In genomic region chr19:50361290-50362029, GRCh38 we compare ENCODE assay signal across 15 cellular contexts. TPM values are rescaled to one million over a fixed set of nuclear protein-coding genes. Genes with fewer than 3 reads are reported as not detected.
DNase-seq lines count a peak whose midpoint lies in the region; ATAC-seq and TF ChIP-seq lines count a peak whose summit lies in the region.
"Had no signal": no experiment of that assay in that cellular context is flagged by ENCODE, and none has a peak within 500 bp of the region (broad histone marks: within the 10 kb centered on the region; RNA-seq: fewer than 3 reads in every experiment).

No MANE protein-coding gene starts in this region.

- no peak overlapping the region for H3K4me2 ChIP-seq in MM.1S (ENCODE audit: low read depth, low read length)

- H3K9me3 Mint-ChIP-seq in activated naive CD8-positive, alpha-beta T cell treated with anti-CD3 and anti-CD28 coated beads for 36 hours, result peaks cover 14% of the 10 kb centered on the region
- H3K9me3 Mint-ChIP-seq in stimulated activated naive CD8-positive, alpha-beta T cell treated with anti-CD3 and anti-CD28 coated beads, Interleukin-15, amount 100 ng/mL, for 72 hours, result peaks cover 0 to 20% of the 10 kb centered on the region in 2 donors
- no peaks in the 10 kb centered on the region for H3K9me3 Mint-ChIP-seq in progenitor cell of endocrine pancreas (ENCODE audit: low read depth)

- no peaks in the 10 kb centered on the region for H3K9me2 ChIP-seq in MM.1S (replicated peaks; ENCODE audit: insufficient read depth, low read length)

- H3K9ac ChIP-seq in MM.1S (ENCODE audit: low read length), result no peak overlapping the region

- H3K27ac ChIP-seq in MM.1S (ENCODE audit: low read length), result no peak overlapping the region
- H3K27ac ChIP-seq: prostate gland had no signal

- no peak overlapping the region for H2AFZ ChIP-seq in MM.1S (ENCODE audit: low read length)

- no peaks in the 10 kb centered on the region for H3K27me3 Mint-ChIP-seq in activated naive CD8-positive, alpha-beta T cell treated with anti-CD3 and anti-CD28 coated beads for 36 hours
- no peaks in the 10 kb centered on the region for H3K27me3 Mint-ChIP-seq in stimulated activated naive CD8-positive, alpha-beta T cell treated with anti-CD3 and anti-CD28 coated beads, Interleukin-15, amount 100 ng/mL, for 72 hours
- peaks cover 10% of the 10 kb centered on the region for H3K27me3 Mint-ChIP-seq in progenitor cell of endocrine pancreas

- H3K79me2 ChIP-seq in MM.1S (ENCODE audit: low read length), result no peaks in the 10 kb centered on the region

- DNase-seq in stimulated activated CD4-positive, alpha-beta T cell treated with anti-CD3 and anti-CD28 coated beads, Interleukin-15, amount 100 ng/mL, for 24 hours, result peak; percentile 51
- DNase-seq in stimulated activated CD4-positive, alpha-beta T cell treated with anti-CD3 and anti-CD28 coated beads, Interleukin-4, amount 100 ng/mL, for 4 hours, result no peak
- peak; percentile 2 for DNase-seq in MM.1S
- DNase-seq in activated naive CD8-positive, alpha-beta T cell treated with anti-CD3 and anti-CD28 coated beads for 36 hours, result no peak
- DNase-seq in stimulated activated naive CD8-positive, alpha-beta T cell treated with anti-CD3 and anti-CD28 coated beads, Interleukin-15, amount 100 ng/mL, for 72 hours, result peak in 1 of 2 donors; percentile 32
- DNase-seq in progenitor cell of endocrine pancreas (ENCODE audit: low spot score, unreplicated experiment), result no peak
- DNase-seq: anterior cingulate cortex; KG1; NCI-H2029 treated with DMSO at 0.1 percent for 48 hours; stimulated activated CD4-positive, alpha-beta T cell treated with anti-CD3 and anti-CD28 coated beads, Interleukin-4, amount 100 ng/mL, for 1 hour had no signal

- TF ChIP-seq CTCF in MM.1S (IDR thresholded peaks at IDR 0.05; ENCODE audit: low read length) (no peak), progenitor cell of endocrine pancreas (IDR thresholded peaks at IDR 0.05; ENCODE audit: unreplicated experiment) (no peak)

- peaks cover 48% of the 10 kb centered on the region for H3K36me3 Mint-ChIP-seq in activated naive CD8-positive, alpha-beta T cell treated with anti-CD3 and anti-CD28 coated beads for 36 hours
- H3K36me3 Mint-ChIP-seq in progenitor cell of endocrine pancreas (ENCODE audit: insufficient read depth), result peaks cover 2% of the 10 kb centered on the region
- H3K36me3 Mint-ChIP-seq: immature natural killer cell had no signal

- no peaks in the 10 kb centered on the region for H3K9me3 ChIP-seq in MM.1S (replicated peaks; ENCODE audit: insufficient read depth, low read length)
- H3K9me3 ChIP-seq: prostate gland had no signal

- H3K27ac Mint-ChIP-seq in activated naive CD8-positive, alpha-beta T cell treated with anti-CD3 and anti-CD28 coated beads for 36 hours, result peak overlapping the region; percentile 93
- no peak overlapping the region for H3K27ac Mint-ChIP-seq in stimulated activated naive CD8-positive, alpha-beta T cell treated with anti-CD3 and anti-CD28 coated beads, Interleukin-15, amount 100 ng/mL, for 72 hours
- H3K27ac Mint-ChIP-seq in progenitor cell of endocrine pancreas, result no peak overlapping the region

- H4K20me1 ChIP-seq in MM.1S (ENCODE audit: insufficient read depth, low read length), result no peaks in the 10 kb centered on the region

- peaks cover 78% of the 10 kb centered on the region for H3K4me1 Mint-ChIP-seq in activated naive CD8-positive, alpha-beta T cell treated with anti-CD3 and anti-CD28 coated beads for 36 hours
- peaks cover 89% of the 10 kb centered on the region for H3K4me1 Mint-ChIP-seq in stimulated activated naive CD8-positive, alpha-beta T cell treated with anti-CD3 and anti-CD28 coated beads, Interleukin-15, amount 100 ng/mL, for 72 hours
- H3K4me1 Mint-ChIP-seq in progenitor cell of endocrine pancreas (ENCODE audit: low read depth), result no peaks in the 10 kb centered on the region

- no peak overlapping the region for H3K4me3 Mint-ChIP-seq in activated naive CD8-positive, alpha-beta T cell treated with anti-CD3 and anti-CD28 coated beads for 36 hours
- peak overlapping the region; percentile 69 to 70 for H3K4me3 Mint-ChIP-seq in stimulated activated naive CD8-positive, alpha-beta T cell treated with anti-CD3 and anti-CD28 coated beads, Interleukin-15, amount 100 ng/mL, for 72 hours
- H3K4me3 Mint-ChIP-seq in progenitor cell of endocrine pancreas (ENCODE audit: low read depth), result no peak overlapping the region

- H3K4me1 ChIP-seq in MM.1S (ENCODE audit: low read length), result peaks cover 5% of the 10 kb centered on the region; the same call in 1 of the 2 replicates
- H3K4me1 ChIP-seq: prostate gland had no signal

- H3K36me3 ChIP-seq in MM.1S (replicated peaks; ENCODE audit: insufficient read depth, low read length), result no peaks in the 10 kb centered on the region
- H3K36me3 ChIP-seq: prostate gland had no signal

- H3K27me3 ChIP-seq in MM.1S (replicated peaks; ENCODE audit: insufficient read depth, low read length), result peaks cover 83% of the 10 kb centered on the region

- H3F3A ChIP-seq in MM.1S (ENCODE audit: insufficient read depth, low read length), result no peaks in the 10 kb centered on the region

- no peak for ATAC-seq in stimulated activated naive CD8-positive, alpha-beta T cell treated with anti-CD3 and anti-CD28 coated beads, Interleukin-15, amount 100 ng/mL, for 72 hours
- ATAC-seq in activated CD4-positive, CD25-positive, alpha-beta regulatory T cell treated with anti-CD3 and anti-CD28 coated beads, Interleukin-2, amount 50 U/mL, for 24 hours, result no peak
- no peak for ATAC-seq in HG03439 (IDR thresholded peaks at IDR 0.05; ENCODE audit: unreplicated experiment)

- no peak overlapping the region for H3K4me3 ChIP-seq in MM.1S (ENCODE audit: low read length)
- H3K4me3 ChIP-seq: prostate gland had no signal

RNA-seq across cellular contexts. Expression of gene NAPSA, which starts 4.0 kb away (rescaled TPM):
- total RNA-seq in activated naive CD8-positive, alpha-beta T cell treated with anti-CD3 and anti-CD28 coated beads for 36 hours, result 10 to 100 TPM; 16.1 to 18.1 TPM
- total RNA-seq in progenitor cell of endocrine pancreas, result 2.3 and 2.7 TPM in 2 replicates
- total RNA-seq: mononuclear cell had no signal

RNA-seq across cellular contexts. Expression of gene NR1H2, which starts 14.8 kb away (rescaled TPM):
- 10 to 100 TPM; 49.6 TPM for total RNA-seq in activated naive CD8-positive, alpha-beta T cell treated with anti-CD3 and anti-CD28 coated beads for 36 hours
- 28.3 and 29.1 TPM in 2 replicates for total RNA-seq in progenitor cell of endocrine pancreas

RNA-seq across cellular contexts. Expression of gene POLD1, which starts 22.7 kb away (rescaled TPM):
- 100 to 1,000 TPM; 191 to 196 TPM for total RNA-seq in activated naive CD8-positive, alpha-beta T cell treated with anti-CD3 and anti-CD28 coated beads for 36 hours
- total RNA-seq in progenitor cell of endocrine pancreas, result 91.4 and 99.5 TPM in 2 replicates

RNA-seq across cellular contexts. Expression of gene KCNC3, which starts 32.3 kb away (rescaled TPM):
- under 1 TPM; 0.56 to 0.64 TPM for total RNA-seq in activated naive CD8-positive, alpha-beta T cell treated with anti-CD3 and anti-CD28 coated beads for 36 hours
- 19.8 and 23.6 TPM in 2 replicates for total RNA-seq in progenitor cell of endocrine pancreas

RNA-seq across cellular contexts. Expression of gene SPIB, which starts 57.3 kb away (rescaled TPM):
- 1 to 10 TPM; 1.6 TPM for total RNA-seq in activated naive CD8-positive, alpha-beta T cell treated with anti-CD3 and anti-CD28 coated beads for 36 hours
- 1.7 and 2.5 TPM in 2 replicates for total RNA-seq in progenitor cell of endocrine pancreas
- total RNA-seq: prostate gland had no signal

Comparison
In these comparisons a context has a peak if more than half of its experiments do, and no peak if none do; other contexts are left out.
1. DNase-seq: peak in stimulated activated CD4-positive, alpha-beta T cell treated with anti-CD3 and anti-CD28 coated beads, Interleukin-15, amount 100 ng/mL, for 24 hours (single experiment) and MM.1S (single experiment); none in stimulated activated CD4-positive, alpha-beta T cell treated with anti-CD3 and anti-CD28 coated beads, Interleukin-4, amount 100 ng/mL, for 4 hours (0 of 2), activated naive CD8-positive, alpha-beta T cell treated with anti-CD3 and anti-CD28 coated beads for 36 hours (single experiment) and progenitor cell of endocrine pancreas (single experiment).
2. H3K4me3 Mint-ChIP-seq: peak in stimulated activated naive CD8-positive, alpha-beta T cell treated with anti-CD3 and anti-CD28 coated beads, Interleukin-15, amount 100 ng/mL, for 72 hours (2 of 2); none in activated naive CD8-positive, alpha-beta T cell treated with anti-CD3 and anti-CD28 coated beads for 36 hours (single experiment) and progenitor cell of endocrine pancreas (single experiment).